In genomic region chr7:16098058-16098457, GRCh38 we compare ENCODE assay signal across 20 cellular contexts.
"Had no signal": no experiment of that assay in that cellular context is flagged by ENCODE, and none has a peak within 500 bp of the region (broad histone marks: within the 10 kb centered on the region; RNA-seq: fewer than 3 reads in every experiment).

No MANE protein-coding gene starts in this region.

- H3K4me2 ChIP-seq: neural progenitor cell had no signal

- H3K36me3 ChIP-seq: heart left ventricle, left ventricle myocardium inferior, neural progenitor cell, suprapubic skin, vagina had no signal

- H3K9ac ChIP-seq: neural progenitor cell had no signal

- H3K4me3 Mint-ChIP-seq: activated CD4-positive, alpha-beta T cell treated with anti-CD3 and anti-CD28 coated beads, Interleukin-2, amount 10 ng/mL, durations not matched to agents 7 days and 5 days; activated CD8-positive, alpha-beta T cell treated with anti-CD3 and anti-CD28 coated beads, Interleukin-2, amount 10 ng/mL, durations not matched to agents 7 days and 5 days; activated naive CD4-positive, alpha-beta T cell treated with anti-CD3 and anti-CD28 coated beads for 36 hours; activated T-cell treated with anti-CD3 and anti-CD28 coated beads, Interleukin-2, amount 50 U/mL, for 4 hours; brain; naive thymus-derived CD4-positive, alpha-beta T cell; neural progenitor cell; stimulated activated naive CD8-positive, alpha-beta T cell treated with anti-CD3 and anti-CD28 coated beads, Interleukin-15, amount 100 ng/mL, for 72 hours had no signal

- H2AFZ ChIP-seq: neural progenitor cell had no signal

- H3K36me3 Mint-ChIP-seq: brain, neural progenitor cell had no signal

- H3K4me1 ChIP-seq: suprapubic skin, vagina had no signal

- H3K4me1 Mint-ChIP-seq: activated CD4-positive, alpha-beta T cell treated with anti-CD3 and anti-CD28 coated beads, Interleukin-2, amount 10 ng/mL, durations not matched to agents 7 days and 5 days; stimulated activated naive CD8-positive, alpha-beta T cell treated with anti-CD3 and anti-CD28 coated beads, Interleukin-15, amount 100 ng/mL, for 72 hours had no signal

- ATAC-seq: activated CD4-positive, CD25-positive, alpha-beta regulatory T cell treated with anti-CD3 and anti-CD28 coated beads, Interleukin-2, amount 50 U/mL, for 24 hours; activated CD8-positive, alpha-beta T cell treated with anti-CD3 and anti-CD28 coated beads, Interleukin-2, amount 10 ng/mL, durations not matched to agents 7 days and 5 days; activated T-cell treated with anti-CD3 and anti-CD28 coated beads, Interleukin-2, amount 50 U/mL, for 4 hours; heart left ventricle; naive thymus-derived CD4-positive, alpha-beta T cell; stimulated activated naive CD8-positive, alpha-beta T cell treated with anti-CD3 and anti-CD28 coated beads, Interleukin-15, amount 100 ng/mL, for 72 hours had no signal

- DNase-seq: activated CD4-positive, alpha-beta T cell treated with anti-CD3 and anti-CD28 coated beads, Interleukin-2, amount 10 ng/mL, durations not matched to agents 7 days and 5 days; activated CD8-positive, alpha-beta T cell treated with anti-CD3 and anti-CD28 coated beads, Interleukin-2, amount 10 ng/mL, durations not matched to agents 7 days and 5 days; activated naive CD4-positive, alpha-beta T cell treated with anti-CD3 and anti-CD28 coated beads for 36 hours; activated T-cell treated with anti-CD3 and anti-CD28 coated beads, Interleukin-2, amount 50 U/mL, for 4 hours; anterior cingulate cortex; cerebellar nuclear complex; cortex of kidney; effector CD4-positive, alpha-beta T cell; foreskin melanocyte; heart left ventricle; kidney glomerular epithelial cell; left ventricle myocardium inferior; naive thymus-derived CD4-positive, alpha-beta T cell; stimulated activated naive CD8-positive, alpha-beta T cell treated with anti-CD3 and anti-CD28 coated beads, Interleukin-15, amount 100 ng/mL, for 72 hours had no signal

- H3K27me3 Mint-ChIP-seq: progenitor cell of endocrine pancreas had no signal

- H3K27ac ChIP-seq: heart left ventricle, neural progenitor cell, suprapubic skin, vagina had no signal

- H3K4me3 ChIP-seq: heart left ventricle, left ventricle myocardium inferior, neural progenitor cell, suprapubic skin, vagina had no signal

- H3K27ac Mint-ChIP-seq: activated CD4-positive, alpha-beta T cell treated with anti-CD3 and anti-CD28 coated beads, Interleukin-2, amount 10 ng/mL, durations not matched to agents 7 days and 5 days; activated CD8-positive, alpha-beta T cell treated with anti-CD3 and anti-CD28 coated beads, Interleukin-2, amount 10 ng/mL, durations not matched to agents 7 days and 5 days; activated naive CD4-positive, alpha-beta T cell treated with anti-CD3 and anti-CD28 coated beads for 36 hours; brain; naive thymus-derived CD4-positive, alpha-beta T cell; neural progenitor cell; progenitor cell of endocrine pancreas; stimulated activated naive CD8-positive, alpha-beta T cell treated with anti-CD3 and anti-CD28 coated beads, Interleukin-15, amount 100 ng/mL, for 72 hours had no signal

- H3K9me3 ChIP-seq: suprapubic skin, vagina had no signal

- H3K27me3 ChIP-seq: heart left ventricle, neural progenitor cell, suprapubic skin, vagina had no signal
